ENCODE assay signal across 8 cellular contexts in genomic region chr1:52056110-52056936, GRCh38. TPM values are rescaled to one million over a fixed set of nuclear protein-coding genes. Genes with fewer than 3 reads are reported as not detected.
DNase-seq lines count a peak whose midpoint lies in the region; ATAC-seq and TF ChIP-seq lines count a peak whose summit lies in the region.

BTF3L4 (plus strand) TSS chr1:52056295; CDS start chr1:52059848, 3,553 bp downstream.

- no peaks in the 10 kb centered on the region for H3K9me3 ChIP-seq in T-helper 17 cell (ENCODE audit: control insufficient read depth, low read length, poor library complexity, severe bottlenecking)
- no peaks in the 10 kb centered on the region for H3K9me3 ChIP-seq in heart right ventricle
- no peaks in the 10 kb centered on the region for H3K9me3 ChIP-seq in upper lobe of right lung

- H3K4me1 ChIP-seq in heart right ventricle (peaks cover 2 to 53% (median 37%) of the 10 kb centered on the region in 9 donors), upper lobe of right lung (peaks cover 42% of the 10 kb centered on the region)

- H3K27me3 Mint-ChIP-seq in T-helper 17 cell (no peaks in the 10 kb centered on the region), progenitor cell of endocrine pancreas (no peaks in the 10 kb centered on the region)

- peaks cover 2% of the 10 kb centered on the region for H3K36me3 Mint-ChIP-seq in T-helper 17 cell (ENCODE audit: low read depth)
- peaks cover 13% of the 10 kb centered on the region for H3K36me3 Mint-ChIP-seq in progenitor cell of endocrine pancreas (ENCODE audit: insufficient read depth)

- H3K4me3 Mint-ChIP-seq in T-helper 17 cell (peak within 1 kb of the TSS; percentile 98), progenitor cell of endocrine pancreas (ENCODE audit: low read depth) (peak within 1 kb of the TSS; percentile 97)

- H3K27me3 ChIP-seq in heart right ventricle: no peaks in the 10 kb centered on the region
- no peaks in the 10 kb centered on the region for H3K27me3 ChIP-seq in upper lobe of right lung

- H3K27ac ChIP-seq in heart right ventricle (peak within 1 kb of the TSS; percentile 73 to 97 (median 90)), upper lobe of right lung (peak within 1 kb of the TSS; percentile 93)

- ATAC-seq in GM18498 (IDR thresholded peaks at IDR 0.05; ENCODE audit: unreplicated experiment) (peak; percentile 85), HG02885 (IDR thresholded peaks at IDR 0.05; ENCODE audit: poor library complexity, unreplicated experiment) (peak; percentile 84), T-helper 17 cell (peak; percentile 97), heart right ventricle (peak; percentile 97 to 99 (median 98)), upper lobe of right lung (peak; percentile 97)

- H3K36me3 ChIP-seq in heart right ventricle (peaks cover 0 to 40% (median 14%) of the 10 kb centered on the region in 9 donors), upper lobe of right lung (peaks cover 34% of the 10 kb centered on the region)

- no peaks in the 10 kb centered on the region for H3K9me3 Mint-ChIP-seq in progenitor cell of endocrine pancreas (ENCODE audit: low read depth)

- TF ChIP-seq CTCF in heart right ventricle (IDR thresholded peaks at IDR 0.05): peak in 2 of 9 donors; percentile 1 to 12
- TF ChIP-seq CTCF in progenitor cell of endocrine pancreas (IDR thresholded peaks at IDR 0.05; ENCODE audit: unreplicated experiment): peak; percentile 32
- TF ChIP-seq CTCF in upper lobe of right lung (IDR thresholded peaks at IDR 0.05): peak; percentile 8

- peak within 1 kb of the TSS; percentile 73 to 99 (median 90) for H3K4me3 ChIP-seq in heart right ventricle
- peak within 1 kb of the TSS; percentile 97 for H3K4me3 ChIP-seq in upper lobe of right lung

- H3K4me1 Mint-ChIP-seq in T-helper 17 cell (peaks cover 41% of the 10 kb centered on the region), progenitor cell of endocrine pancreas (ENCODE audit: low read depth) (peaks cover 30% of the 10 kb centered on the region)

- peak; percentile 77 to 96 for DNase-seq in NCI-H187 (lab: John Stamatoyannopoulos, UW)
- DNase-seq in T-helper 17 cell: peak; percentile 85 to 88 (median 85)
- peak; percentile 84 for DNase-seq in amniotic stem cell (lab: John Stamatoyannopoulos, UW)
- peak; percentile 93 to 96 for DNase-seq in heart right ventricle
- DNase-seq in progenitor cell of endocrine pancreas (ENCODE audit: low spot score, unreplicated experiment): peak; percentile 89
- peak; percentile 98 for DNase-seq in upper lobe of right lung

- 0 to 1% methylated on average over 51 to 59 of the region's 59 CpGs for WGBS in heart right ventricle, 2 donors

- H3K27ac Mint-ChIP-seq in T-helper 17 cell (peak within 1 kb of the TSS; percentile 94), progenitor cell of endocrine pancreas (peak within 1 kb of the TSS; percentile 99)

- intact Hi-C loops in heart right ventricle (cut with DNase I): loop anchor here in 1 of 10 donors (5.0 kb wide), 1 partner anchor 179 kb away; the partner anchor contains the start of gene NRDC
- intact Hi-C loops in upper lobe of right lung (cut with DNase I): no loop called here

RNA-seq across cellular contexts. Expression of gene BTF3L4, which starts in this region (rescaled TPM):
- total RNA-seq in T-helper 17 cell (10 to 100 TPM; 33.6 to 40.6 TPM), heart right ventricle (10 to 100 TPM; 27.7 to 37.1 (median 30.2) TPM), progenitor cell of endocrine pancreas (93.1 and 100 TPM in 2 replicates), upper lobe of right lung (34.2 TPM)
- 10 to 100 TPM; 24.9 to 36.3 TPM for polyA plus RNA-seq in heart right ventricle

Comparison
In these comparisons a context has a peak if more than half of its experiments do, and no peak if none do; other contexts are left out.
1. Peak in every context shown above with its lines: DNase-seq, ATAC-seq, H3K4me3 ChIP-seq and H3K27ac ChIP-seq.